In genomic region chr2:223761749-223762148, GRCh38 we compare ENCODE assay signal across 8 cellular contexts.
DNase-seq lines count a peak whose midpoint lies in the region; ATAC-seq, FAIRE-seq and TF ChIP-seq lines count a peak whose summit lies in the region.
"Not testable (repeated sequence)": the region's sequence is repeated elsewhere in the genome, so short reads cannot be mapped to it uniquely, and the experiment has no call there.

No MANE protein-coding gene starts in this region.

- H3K9me3 ChIP-seq in Peyer's patch; GM12878 (replicated peaks; ENCODE audit: control insufficient read depth, insufficient read depth, low read length): not testable (repeated sequence)

- not testable (repeated sequence) for TF ChIP-seq POLR2A in Peyer's patch (IDR thresholded peaks at IDR 0.05); GM12878 (IDR thresholded peaks at IDR 0.05; ENCODE audit: low read depth, low read length)

- DNase-seq in Peyer's patch = not testable (repeated sequence)
- DNase-seq in GM12878 (ENCODE audit: low read depth, low spot score) (peak; percentile 25), natural killer cell (peak; percentile 25)

- WGBS in GM12878 (ENCODE audit: insufficient coverage, insufficient replicate concordance, low lambda C conversion rate, missing lambda C conversion rate) = 9% methylated on average over 7 of the region's 7 CpGs

- not testable (repeated sequence) for TF ChIP-seq RAD21 in GM12878 (IDR thresholded peaks at IDR 0.05; ENCODE audit: insufficient read depth, low read depth, low read length)

- H4K20me1 ChIP-seq in GM12878 (ENCODE audit: control insufficient read depth, insufficient read depth) = not testable (repeated sequence)

- not testable (repeated sequence) for H2AFZ ChIP-seq in GM12878 (ENCODE audit: control insufficient read depth, low read depth, low read length)

- H3K27ac ChIP-seq in Peyer's patch = peak overlapping the region in 3 of 4 donors; percentile 28 to 71 (median 39)
- H3K27ac ChIP-seq in GM12878 (ENCODE audit: control insufficient read depth, insufficient read depth) = peak overlapping the region; percentile 58

- RAD21 ChIA-PET in GM12878 (lab: Charles Lee; ENCODE audit: unreplicated experiment) = interaction anchor here (1.4 to 3.8 kb wide), 3 partner anchors 33 to 172 kb away, joined by 4 to 26 read pairs (median 8); no protein-coding TSS in a partner anchor

- H3K4me3 Mint-ChIP-seq in natural killer cell = peak overlapping the region; percentile 86

- CTCF ChIA-PET in GM12878 (lab: Yijun Ruan, JAX) = interaction anchor here (1.1 to 3.9 kb wide), 8 partner anchors 14 to 205 kb away, joined by 3 to 26 read pairs (median 3); no protein-coding TSS in a partner anchor

- peaks cover 30 to 36% of the 10 kb centered on the region in 2 donors for H3K4me1 Mint-ChIP-seq in natural killer cell

- FAIRE-seq in GM12878 (lab: Jason Lieb, UNC) = not testable (repeated sequence)

- not testable (repeated sequence) for TF ChIP-seq EP300 in GM12878 (IDR thresholded peaks at IDR 0.05; ENCODE audit: borderline replicate concordance in 1 of 2, control insufficient read depth in 1 of 2, low read depth in 2 of 2, low read length in 2 of 2)

- ATAC-seq in GM19025 (IDR thresholded peaks at IDR 0.05; ENCODE audit: low read depth, unreplicated experiment) = peak; percentile 67
- peak; percentile 76 for ATAC-seq in GM21515 (IDR thresholded peaks at IDR 0.05; ENCODE audit: unreplicated experiment)
- peak; percentile 63 for ATAC-seq in HG02870 (IDR thresholded peaks at IDR 0.05; ENCODE audit: unreplicated experiment)
- peak; percentile 67 for ATAC-seq in HG03342 (IDR thresholded peaks at IDR 0.05; ENCODE audit: unreplicated experiment)
- ATAC-seq in GM12878 = peak; percentile 85
- ATAC-seq in natural killer cell = peak; percentile 21 to 41 (median 38)

- not testable (repeated sequence) for H3K36me3 ChIP-seq in Peyer's patch; GM12878 (ENCODE audit: control insufficient read depth in 2 of 2, insufficient read depth in 2 of 2, low read length in 1 of 2)

- H3K27me3 Mint-ChIP-seq in natural killer cell (ENCODE audit: low read depth in 2 of 2) = not testable (repeated sequence)

- in situ Hi-C loops in GM12878 (cut with MboI) = not testable (repeated sequence)

- H3K4me2 ChIP-seq in GM12878 (ENCODE audit: control insufficient read depth, insufficient read depth) = peak overlapping the region; percentile 63

- H3K36me3 Mint-ChIP-seq in natural killer cell = not testable (repeated sequence)

- not testable (repeated sequence) for BruUV-seq in GM12878 (replicated peaks; lab: Mats Ljungman, UMichigan)

- not testable (repeated sequence) for H3K4me1 ChIP-seq in Peyer's patch
- H3K4me1 ChIP-seq in GM12878 (ENCODE audit: control insufficient read depth, insufficient read depth, low read length) = peaks cover 27% of the 10 kb centered on the region

- TF ChIP-seq CTCF in Peyer's patch (IDR thresholded peaks at IDR 0.05); GM12878 (IDR thresholded peaks at IDR 0.05 in 2 of 3, conservative IDR thresholded peaks at IDR 0.05 in 1 of 3; ENCODE audit: control insufficient read depth in 2 of 3, extremely low read depth in 1 of 3, insufficient read depth in 1 of 3, low read depth in 3 of 3, low read length in 3 of 3); natural killer cell (IDR thresholded peaks at IDR 0.05): not testable (repeated sequence)

- H3K27ac Mint-ChIP-seq in natural killer cell = peak overlapping the region; percentile 96 to 97

- SMC1A ChIA-PET in GM12878 (lab: Charles Lee; ENCODE audit: uncharacterized antibody, unreplicated experiment) = interaction anchor here (1.0 to 1.3 kb wide), 8 partner anchors 18 to 140 kb away, joined by 3 to 7 read pairs (median 4); no protein-coding TSS in a partner anchor

- H3K79me2 ChIP-seq in GM12878 (ENCODE audit: control insufficient read depth, insufficient read depth, low read length) = not testable (repeated sequence)

- intact Hi-C loops in GM12878 (cut with micrococcal nuclease; ENCODE audit: unreplicated experiment) (loop anchor here (1.0 kb wide), 1 partner anchor 76 kb away; the partner anchor contains the start of gene AP1S3), natural killer cell (cut with micrococcal nuclease) (loop anchor here (1.0 to 5.0 kb wide), 8 partner anchors 34 to 901 kb away; partner anchors contain the start of genes ACSL3, AP1S3, MRPL44 and WDFY1)

- peak overlapping the region; percentile 32; the same call in 1 of the 2 replicates for H3K4me3 ChIP-seq in GM08714 (ENCODE audit: low read length)
- H3K4me3 ChIP-seq in Peyer's patch, GM12878: not testable (repeated sequence)

- H3K9ac ChIP-seq in GM12878 (ENCODE audit: control insufficient read depth, insufficient read depth, low read length) = not testable (repeated sequence)

- not testable (repeated sequence) for H3K9me3 Mint-ChIP-seq in natural killer cell

- H3K27me3 ChIP-seq in Peyer's patch; GM12878 (replicated peaks in 1 of 2; ENCODE audit: control insufficient read depth in 2 of 2, insufficient read depth in 2 of 2, low read length in 1 of 2): not testable (repeated sequence)

- POLR2A ChIA-PET in GM12878 (lab: Charles Lee) = interaction anchor here (0.7 kb wide), 1 partner anchor 368 kb away, joined by 3 read pairs; no protein-coding TSS in a partner anchor

TF ChIP-seq in GM12878, 131 proteins besides CTCF, POLR2A, EP300 and RAD21:
- TF ChIP-seq IKZF2 (IDR thresholded peaks at IDR 0.05) (peak in 1 of 2 experiments; percentile 19; a peak in 1 of 4 replicates), CBFB (IDR thresholded peaks at IDR 0.05; ENCODE audit: low read depth) (0 out of 2 replicates have a peak, but pooled peaks have one; percentile 16), RUNX3 (IDR thresholded peaks at IDR 0.05; ENCODE audit: low read length) (peak; percentile 77), IKZF1 (conservative IDR thresholded peaks at IDR 0.05) (0 out of 2 replicates have a peak, but pooled peaks have one; percentile 7), MEF2A (IDR thresholded peaks at IDR 0.05; ENCODE audit: insufficient read depth, low read depth, low read length) (0 out of 2 replicates have a peak, but pooled peaks have one; percentile 8)
